Comparison of ENCODE assay signal across 10 cellular contexts in genomic region chr4:112361181-112361791, GRCh38.
DNase-seq lines count a peak whose midpoint lies in the region; ATAC-seq and TF ChIP-seq lines count a peak whose summit lies in the region.
"Had no signal": no experiment of that assay in that cellular context is flagged by ENCODE, and none has a peak within 500 bp of the region (broad histone marks: within the 10 kb centered on the region; RNA-seq: fewer than 3 reads in every experiment).

No MANE protein-coding gene starts in this region.

- TF ChIP-seq EP300 in ovary (IDR thresholded peaks at IDR 0.05) = no peak

- 59 to 74% (median 73%) methylated on average over 6 of the region's 6 CpGs for WGBS in ovary, 3 donors

- H3K36me3 ChIP-seq in ovary = no peaks in the 10 kb centered on the region
- H3K36me3 ChIP-seq: heart left ventricle had no signal

- no peak overlapping the region for H3K27ac ChIP-seq in ovary
- H3K27ac ChIP-seq: heart left ventricle had no signal

- DNase-seq in ELR (ENCODE audit: low read depth) (peak; percentile 19), M059J (ENCODE audit: low read depth) (peak; percentile 80), fibroblast of mammary gland (ENCODE audit: low read depth) (peak; percentile 4), NCI-H1092 (lab: John Stamatoyannopoulos, UW) (no peak), ovary (no peak), NOMO-1 treated with DMSO at 0.1 percent for 48 hours (lab: John Stamatoyannopoulos, UW; ENCODE audit: unreplicated experiment) (no peak)
- no peak for DNase-seq in activated CD4-positive, alpha-beta T cell treated with anti-CD3 and anti-CD28 coated beads for 1 hour
- DNase-seq: stimulated activated CD8-positive, alpha-beta memory T cell treated with anti-CD3 and anti-CD28 coated beads, Interleukin-4, amount 100 ng/mL, for 48 hours had no signal

- ATAC-seq in GM21447 (IDR thresholded peaks at IDR 0.05; ENCODE audit: unreplicated experiment) = peak; percentile 95

- intact Hi-C loops in ovary (cut with DNase I) = no loop called here

- H3K27me3 ChIP-seq in ovary = no peaks in the 10 kb centered on the region
- H3K27me3 ChIP-seq: heart left ventricle had no signal

- TF ChIP-seq CTCF in fibroblast of mammary gland (conservative IDR thresholded peaks at IDR 0.05; ENCODE audit: control insufficient read depth, insufficient read depth, low read depth, low read length) (no peak), ovary (IDR thresholded peaks at IDR 0.05) (no peak)

- H3K9me3 ChIP-seq in ovary = no peaks in the 10 kb centered on the region

- H3K4me3 ChIP-seq in fibroblast of mammary gland (ENCODE audit: control insufficient read depth, low read depth, low read length) (no peak overlapping the region), ovary (no peak overlapping the region)
- H3K4me3 ChIP-seq: heart left ventricle had no signal

- no peak for TF ChIP-seq POLR2A in ovary (IDR thresholded peaks at IDR 0.05)

- H3K4me1 ChIP-seq in ovary (ENCODE audit: insufficient read depth) = no peaks in the 10 kb centered on the region
- H3K4me1 ChIP-seq: heart left ventricle had no signal

Comparison
In these comparisons a context has a peak if more than half of its experiments do, and no peak if none do; other contexts are left out.
1. DNase-seq: peak in ELR (single experiment), M059J (single experiment) and fibroblast of mammary gland (single experiment); none in NCI-H1092 (single experiment), ovary (0 of 5), activated CD4-positive, alpha-beta T cell treated with anti-CD3 and anti-CD28 coated beads for 1 hour (single experiment) and NOMO-1 treated with DMSO at 0.1 percent for 48 hours (single experiment).